In the genomic region with DNA sequence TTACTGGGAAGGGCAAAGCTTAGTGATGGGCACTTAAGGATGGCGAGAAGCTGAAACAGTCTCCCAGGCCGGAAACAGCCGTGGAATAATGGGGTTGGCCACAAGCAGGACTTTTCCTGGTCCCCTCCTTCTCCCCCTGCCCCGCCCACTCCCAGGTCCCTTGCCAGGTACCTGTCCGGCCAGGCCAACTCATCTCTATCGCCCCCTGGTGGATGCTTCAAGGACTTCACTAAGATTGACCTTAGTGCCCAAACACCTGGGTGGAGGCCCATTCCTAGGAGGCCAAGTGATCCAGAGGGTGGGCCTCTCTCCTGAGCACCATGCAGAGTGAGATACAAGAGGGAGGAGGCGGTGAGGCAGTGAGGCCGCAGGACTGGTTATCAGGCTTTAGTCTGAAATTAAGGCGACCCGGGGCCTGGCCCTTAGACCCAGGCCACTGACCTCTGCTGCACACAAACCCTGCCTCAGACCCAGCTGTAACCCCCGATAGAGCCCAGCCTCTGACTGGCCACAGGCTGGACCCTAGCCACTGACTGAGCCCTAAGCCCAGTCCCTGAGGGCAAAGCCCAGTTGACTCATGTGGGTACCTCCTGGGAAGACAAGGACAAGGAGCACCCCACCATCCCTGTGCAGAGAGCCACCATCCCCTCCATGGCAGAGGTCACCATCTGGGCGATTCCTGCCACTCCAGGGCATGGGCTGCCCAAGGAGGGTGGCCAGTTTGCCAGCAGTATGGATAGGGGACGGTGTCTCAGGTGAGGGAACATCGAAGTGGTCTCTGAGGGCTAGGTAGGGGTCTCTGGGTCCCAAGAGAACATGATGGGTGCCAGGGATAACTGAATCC, we compare ENCODE assay signal across 8 cellular contexts. TPM values are rescaled to one million over a fixed set of nuclear protein-coding genes. Genes with fewer than 3 reads are reported as not detected.
DNase-seq lines count a peak whose midpoint lies in the region; ATAC-seq and TF ChIP-seq lines count a peak whose summit lies in the region.

No MANE protein-coding gene starts in this region.

- no peaks in the 10 kb centered on the region for H3K4me1 ChIP-seq in GM23248 (ENCODE audit: insufficient read depth)
- no peaks in the 10 kb centered on the region for H3K4me1 ChIP-seq in Panc1 (ENCODE audit: control insufficient read depth, insufficient read depth, low read length)

- TF ChIP-seq CTCF in Panc1 (IDR thresholded peaks at IDR 0.05): peak; percentile 83

- H3K9ac ChIP-seq in GM23248: no peak overlapping the region

- H3K27me3 ChIP-seq in GM23248 (replicated peaks; ENCODE audit: insufficient read depth) (no peaks in the 10 kb centered on the region), Panc1 (ENCODE audit: control insufficient read depth, insufficient read depth, low read length) (no peaks in the 10 kb centered on the region)

- in situ Hi-C loops in GM23248 (cut with MboI): loop anchor here (10.0 kb wide), 1 partner anchor 305 kb away; no protein-coding TSS in a partner anchor
- in situ Hi-C loops in Panc1 (cut with HindIII; ENCODE audit: low pct_unique_long_range_greater_than_20kb, low sequenced_read_pairs): no loop called here

- BruUV-seq in Panc1 (replicated peaks; lab: Mats Ljungman, UMichigan): no TSS peak

- CTCF ChIA-PET in Panc1 (lab: Charles Lee): no interaction called here

- POLR2A ChIA-PET in Panc1 (lab: Charles Lee): no interaction called here

- no peaks in the 10 kb centered on the region for H4K20me1 ChIP-seq in GM23248 (ENCODE audit: insufficient read depth)

- H3K4me3 ChIP-seq in GM23248 (no peak overlapping the region), Panc1 (ENCODE audit: low read depth in 2 of 2, low read length in 2 of 2) (no peak overlapping the region)

- H3K79me2 ChIP-seq in GM23248 (ENCODE audit: insufficient read depth): no peaks in the 10 kb centered on the region

- no peaks in the 10 kb centered on the region for H3F3A ChIP-seq in GM23248 (ENCODE audit: insufficient read depth)

- H3K9me3 ChIP-seq in GM23248 (ENCODE audit: low read depth) (no peaks in the 10 kb centered on the region), Panc1 (ENCODE audit: control insufficient read depth, insufficient read depth, low read depth, low read length) (no peaks in the 10 kb centered on the region)

- H3K9me2 ChIP-seq in GM23248 (ENCODE audit: insufficient read depth): no peaks in the 10 kb centered on the region

- no peak overlapping the region for H2AFZ ChIP-seq in GM23248

- H3K27ac ChIP-seq in GM23248: no peak overlapping the region
- no peak overlapping the region for H3K27ac ChIP-seq in Panc1 (ENCODE audit: low read length)

- 57 to 59% methylated on average over 14 of the region's 14 CpGs for WGBS in GM23248 (ENCODE audit: low coverage in 1 of 2, low lambda C conversion rate in 2 of 2, missing lambda C conversion rate in 2 of 2), 2 experiments

- intact Hi-C loops in Panc1 (cut with micrococcal nuclease; ENCODE audit: unreplicated experiment) (loop anchor here (2.0 kb wide), 1 partner anchor 37 kb away; the partner anchor contains the start of gene VIPR1), left ventricle myocardium superior (cut with micrococcal nuclease) (loop anchor here (10.0 kb wide), 1 partner anchor 295 kb away; no protein-coding TSS in a partner anchor)

- DNase-seq in CD1c-positive myeloid dendritic cell (ENCODE audit: extremely low spot score) (peak; percentile 59), GM23248 (peak; percentile 26), Panc1 (ENCODE audit: low read depth, low spot score) (no peak), left ventricle myocardium superior (peak; percentile 45), pons (ENCODE audit: low spot score) (no peak)
- DNase-seq in activated naive CD4-positive, alpha-beta T cell treated with Interleukin-2 at 50 U/mL for 16 hours: peak; percentile 65
- peak; percentile 26 to 52 for DNase-seq in stimulated activated CD4-positive, alpha-beta T cell treated with anti-CD3 and anti-CD28 coated beads, Interleukin-12 subunit alpha, Interleukin-12 subunit beta, amount 100 ng/mL, for 24 hours (ENCODE audit: low read depth in 2 of 2)

- ATAC-seq in Panc1 (peak; percentile 61; the same call in 1 of the 2 replicates), left ventricle myocardium superior (peak; percentile 42), GM21526 (IDR thresholded peaks at IDR 0.05; ENCODE audit: low FRiP score, unreplicated experiment) (no peak)

- H3K4me2 ChIP-seq in GM23248 (ENCODE audit: unreplicated experiment): no peak overlapping the region

- H3K36me3 ChIP-seq in GM23248 (ENCODE audit: low read depth) (no peaks in the 10 kb centered on the region), Panc1 (ENCODE audit: control insufficient read depth, insufficient read depth, low read length) (no peaks in the 10 kb centered on the region)

RNA-seq across cellular contexts. Expression of gene VIPR1, which starts 37.6 kb away (rescaled TPM):
- not detected in 2 replicates for total RNA-seq in GM23248 (2014; rRNA removed; shearing (Covaris generic))
- not detected in 2 replicates for polyA plus RNA-seq in GM23248 (2016; fragmentation: Nextera tagmentation; extraction: Ambion mirVana)
- total RNA-seq in Panc1 (2021; ENCODE audit: unreplicated experiment): 0.41 TPM
- 0.29 TPM for polyA plus RNA-seq in Panc1 (2012; ENCODE audit: insufficient read length)
- total RNA-seq in left ventricle myocardium superior: 2.2 TPM

RNA-seq across cellular contexts. Expression of gene SEC22C, which starts 41.7 kb away (rescaled TPM):
- 67.3 and 80.1 TPM in 2 replicates for total RNA-seq in GM23248 (2014; rRNA removed; shearing (Covaris generic))
- 55.9 and 56.9 TPM in 2 replicates for polyA plus RNA-seq in GM23248 (2016; fragmentation: Nextera tagmentation; extraction: Ambion mirVana)
- total RNA-seq in Panc1 (2021; ENCODE audit: unreplicated experiment) (45.9 TPM), left ventricle myocardium superior (24.3 TPM)
- 25.3 TPM for polyA plus RNA-seq in Panc1 (2012; ENCODE audit: insufficient read length)

RNA-seq across cellular contexts. Expression of gene SS18L2, which starts 50.6 kb away (rescaled TPM):
- 11.1 and 23.5 TPM in 2 replicates for total RNA-seq in GM23248 (2014; rRNA removed; shearing (Covaris generic))
- polyA plus RNA-seq in GM23248 (2016; fragmentation: Nextera tagmentation; extraction: Ambion mirVana): 46.9 and 49.1 TPM in 2 replicates
- total RNA-seq in Panc1 (2021; ENCODE audit: unreplicated experiment) (27.5 TPM), left ventricle myocardium superior (9.7 TPM)
- polyA plus RNA-seq in Panc1 (2012; ENCODE audit: insufficient read length): 14.3 TPM

Comparison
In these comparisons a context has a peak if more than half of its experiments do, and no peak if none do; other contexts are left out.
1. DNase-seq: peak in CD1c-positive myeloid dendritic cell (single experiment), GM23248 (single experiment), activated naive CD4-positive, alpha-beta T cell treated with Interleukin-2 at 50 U/mL for 16 hours (single experiment), left ventricle myocardium superior (single experiment) and stimulated activated CD4-positive, alpha-beta T cell treated with anti-CD3 and anti-CD28 coated beads, Interleukin-12 subunit alpha, Interleukin-12 subunit beta, amount 100 ng/mL, for 24 hours (2 of 2); none in Panc1 (single experiment) and pons (single experiment).